Comparison of ENCODE assay signal across 23 cellular contexts in genomic region chr11:7347611-7348431, GRCh38.
DNase-seq lines count a peak whose midpoint lies in the region; ATAC-seq and TF ChIP-seq lines count a peak whose summit lies in the region.
"Had no signal": no experiment of that assay in that cellular context is flagged by ENCODE, and none has a peak within 500 bp of the region (broad histone marks: within the 10 kb centered on the region; RNA-seq: fewer than 3 reads in every experiment).

No MANE protein-coding gene starts in this region.

- DNase-seq in DMS79 (lab: John Stamatoyannopoulos, UW), result peak; percentile 18
- DNase-seq in KBM-7, result peak; percentile 3
- DNase-seq in WTC11 (ENCODE audit: low spot score), result no peak
- DNase-seq in neural progenitor cell (ENCODE audit: low spot score), result no peak
- no peak for DNase-seq in NCI-H526 (lab: John Stamatoyannopoulos, UW)
- DNase-seq in NCI-H2029 treated with DMSO at 0.1 percent for 48 hours (lab: John Stamatoyannopoulos, UW), result no peak
- DNase-seq: BE2C; CD4-positive, alpha-beta T cell; COR-L47; DMS 273 treated with DMSO at 0.1 percent for 48 hours; GOT3; Karpas-422; MG63; NCI-H1048; NCI-H1436; NCI-H1930; NCI-H446; NCI-H748 treated with DMSO at 0.1 percent for 48 hours; OCI-M1; SJCRH30; T-cell had no signal

- ATAC-seq in WTC11, result no peak
- ATAC-seq in HG03095 (IDR thresholded peaks at IDR 0.05; ENCODE audit: unreplicated experiment), result no peak
- ATAC-seq: T-cell had no signal

- H3K36me3 ChIP-seq in neural progenitor cell, result no peaks in the 10 kb centered on the region
- H3K36me3 ChIP-seq: BE2C, MG63, SJCRH30 had no signal

- POLR2A ChIA-PET in WTC11 (lab: Charles Lee), result no interaction called here

- no peak overlapping the region for H2AFZ ChIP-seq in neural progenitor cell (replicated peaks)

- H3K9me3 ChIP-seq in neural progenitor cell (ENCODE audit: low read depth), result no peaks in the 10 kb centered on the region
- H3K9me3 ChIP-seq: BE2C, MG63, SJCRH30 had no signal

- H3K4me3 Mint-ChIP-seq in WTC11, result no peak overlapping the region
- no peak overlapping the region for H3K4me3 Mint-ChIP-seq in neural progenitor cell
- H3K4me3 Mint-ChIP-seq: CD4-positive, alpha-beta T cell; IgD-negative memory B cell; T-cell had no signal

- H3K9me3 Mint-ChIP-seq in WTC11, result peaks cover 10% of the 10 kb centered on the region; the same call in 1 of the 2 replicates
- H3K9me3 Mint-ChIP-seq in neural progenitor cell, result no peaks in the 10 kb centered on the region
- H3K9me3 Mint-ChIP-seq: CD4-positive, alpha-beta T cell; T-cell had no signal

- no peaks in the 10 kb centered on the region for H4K20me1 ChIP-seq in neural progenitor cell (ENCODE audit: low read depth)

- H3K36me3 Mint-ChIP-seq in WTC11, result no peaks in the 10 kb centered on the region
- H3K36me3 Mint-ChIP-seq in neural progenitor cell, result no peaks in the 10 kb centered on the region
- H3K36me3 Mint-ChIP-seq: IgD-negative memory B cell, T-cell had no signal

- H3K4me2 ChIP-seq in neural progenitor cell, result peak overlapping the region; percentile 28

- H3K27ac Mint-ChIP-seq in WTC11 (peak overlapping the region; percentile 51), neural progenitor cell (peak overlapping the region; percentile 17)
- H3K27ac Mint-ChIP-seq: CD4-positive, alpha-beta T cell; IgD-negative memory B cell; T-cell had no signal

- no peak for TF ChIP-seq CTCF in WTC11 (IDR thresholded peaks at IDR 0.05)
- no peak for TF ChIP-seq CTCF in neural progenitor cell (IDR thresholded peaks at IDR 0.05)

- CTCF ChIA-PET in WTC11 (lab: Charles Lee), result interaction anchor here (1.0 to 1.4 kb wide), 2 partner anchors 94 to 204 kb away, joined by 4 to 8 read pairs; no protein-coding TSS in a partner anchor

- H3K4me3 ChIP-seq in neural progenitor cell, result no peak overlapping the region
- H3K4me3 ChIP-seq: MG63, SJCRH30 had no signal

- H3K4me1 Mint-ChIP-seq in WTC11, result peaks cover 14% of the 10 kb centered on the region
- H3K4me1 Mint-ChIP-seq in neural progenitor cell, result peaks cover 20% of the 10 kb centered on the region
- H3K4me1 Mint-ChIP-seq: IgD-negative memory B cell, T-cell had no signal

- in situ Hi-C loops in KBM-7 (cut with MboI; ENCODE audit: low pct_unique_long_range_greater_than_20kb, low sequenced_read_pairs), result no loop called here

- H3K27me3 ChIP-seq in neural progenitor cell, result no peaks in the 10 kb centered on the region
- H3K27me3 ChIP-seq: BE2C, MG63, SJCRH30 had no signal

- H3K79me2 ChIP-seq in neural progenitor cell (ENCODE audit: low read depth), result no peaks in the 10 kb centered on the region

- H3K9ac ChIP-seq in neural progenitor cell, result no peak overlapping the region

- H3K4me1 ChIP-seq in neural progenitor cell, result peaks cover 11% of the 10 kb centered on the region
- H3K4me1 ChIP-seq: SJCRH30 had no signal

- no peaks in the 10 kb centered on the region for H3F3A ChIP-seq in neural progenitor cell (ENCODE audit: low read depth)

- H3K27me3 Mint-ChIP-seq in WTC11 (ENCODE audit: low read depth) (no peaks in the 10 kb centered on the region; the same call in 1 of the 2 replicates), neural progenitor cell (ENCODE audit: insufficient read depth, low read depth) (no peaks in the 10 kb centered on the region)

- no peak overlapping the region for H3K27ac ChIP-seq in neural progenitor cell
- H3K27ac ChIP-seq: SJCRH30 had no signal

TF ChIP-seq in WTC11, 78 proteins besides CTCF, POLR2A, EP300 and RAD21 (continues in another document):
- TF ChIP-seq, protein P1, sequence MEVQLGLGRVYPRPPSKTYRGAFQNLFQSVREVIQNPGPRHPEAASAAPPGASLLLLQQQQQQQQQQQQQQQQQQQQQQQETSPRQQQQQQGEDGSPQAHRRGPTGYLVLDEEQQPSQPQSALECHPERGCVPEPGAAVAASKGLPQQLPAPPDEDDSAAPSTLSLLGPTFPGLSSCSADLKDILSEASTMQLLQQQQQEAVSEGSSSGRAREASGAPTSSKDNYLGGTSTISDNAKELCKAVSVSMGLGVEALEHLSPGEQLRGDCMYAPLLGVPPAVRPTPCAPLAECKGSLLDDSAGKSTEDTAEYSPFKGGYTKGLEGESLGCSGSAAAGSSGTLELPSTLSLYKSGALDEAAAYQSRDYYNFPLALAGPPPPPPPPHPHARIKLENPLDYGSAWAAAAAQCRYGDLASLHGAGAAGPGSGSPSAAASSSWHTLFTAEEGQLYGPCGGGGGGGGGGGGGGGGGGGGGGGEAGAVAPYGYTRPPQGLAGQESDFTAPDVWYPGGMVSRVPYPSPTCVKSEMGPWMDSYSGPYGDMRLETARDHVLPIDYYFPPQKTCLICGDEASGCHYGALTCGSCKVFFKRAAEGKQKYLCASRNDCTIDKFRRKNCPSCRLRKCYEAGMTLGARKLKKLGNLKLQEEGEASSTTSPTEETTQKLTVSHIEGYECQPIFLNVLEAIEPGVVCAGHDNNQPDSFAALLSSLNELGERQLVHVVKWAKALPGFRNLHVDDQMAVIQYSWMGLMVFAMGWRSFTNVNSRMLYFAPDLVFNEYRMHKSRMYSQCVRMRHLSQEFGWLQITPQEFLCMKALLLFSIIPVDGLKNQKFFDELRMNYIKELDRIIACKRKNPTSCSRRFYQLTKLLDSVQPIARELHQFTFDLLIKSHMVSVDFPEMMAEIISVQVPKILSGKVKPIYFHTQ (CRISPR knock-in tag; IDR thresholded peaks at IDR 0.05), result no peak
- TF ChIP-seq FOXJ3 (CRISPR knock-in tag; IDR thresholded peaks at IDR 0.05; ENCODE audit: borderline replicate concordance) (no peak), ZBTB43 (CRISPR knock-in tag; IDR thresholded peaks at IDR 0.05) (no peak), PRRX2 (CRISPR knock-in tag; IDR thresholded peaks at IDR 0.05) (no peak), JAZF1 (CRISPR knock-in tag; IDR thresholded peaks at IDR 0.05) (no peak), E2F5 (CRISPR knock-in tag; IDR thresholded peaks at IDR 0.05) (no peak), TP53 (CRISPR knock-in tag; IDR thresholded peaks at IDR 0.05) (no peak), TCF7 (CRISPR knock-in tag; IDR thresholded peaks at IDR 0.05; ENCODE audit: low read depth) (no peak), HMGXB4 (CRISPR knock-in tag; IDR thresholded peaks at IDR 0.05) (no peak), ZNF532 (CRISPR knock-in tag; IDR thresholded peaks at IDR 0.05; ENCODE audit: borderline replicate concordance) (no peak)

Comparison
In these comparisons a context has a peak if more than half of its experiments do, and no peak if none do; other contexts are left out.
1. DNase-seq: peak in DMS79 (single experiment) and KBM-7 (single experiment); none in WTC11 (single experiment), neural progenitor cell (single experiment), NCI-H526 (0 of 2) and NCI-H2029 treated with DMSO at 0.1 percent for 48 hours (single experiment).